Comparison of ENCODE assay signal across 11 cellular contexts in genomic region chr9:122016789-122017188, GRCh38.
DNase-seq lines count a peak whose midpoint lies in the region; ATAC-seq and TF ChIP-seq lines count a peak whose summit lies in the region.
"Had no signal": no experiment of that assay in that cellular context is flagged by ENCODE, and none has a peak within 500 bp of the region (broad histone marks: within the 10 kb centered on the region; RNA-seq: fewer than 3 reads in every experiment).

No MANE protein-coding gene starts in this region.

- no peaks in the 10 kb centered on the region for H3K27me3 ChIP-seq in psoas muscle (ENCODE audit: insufficient read depth in 3 of 3, low read length in 2 of 3)

- H3K4me3 ChIP-seq in fibroblast of mammary gland (ENCODE audit: control insufficient read depth, low read depth, low read length) (no peak overlapping the region), psoas muscle (no peak overlapping the region)

- intact Hi-C loops in psoas muscle (cut with DNase I) = no loop called here

- H3K4me1 ChIP-seq in psoas muscle = peaks cover 32% of the 10 kb centered on the region

- no peaks in the 10 kb centered on the region for H3K9me3 ChIP-seq in psoas muscle

- 38 to 45% (median 39%) methylated on average over 6 of the region's 6 CpGs for WGBS in psoas muscle, 3 donors

- no peak overlapping the region for H3K27ac ChIP-seq in psoas muscle

- no peak for ATAC-seq in psoas muscle
- ATAC-seq: activated T-cell treated with anti-CD3 and anti-CD28 coated beads, Interleukin-2, amount 50 U/mL, for 4 hours had no signal

- in situ Hi-C loops in G401 (cut with HindIII; ENCODE audit: low sequenced_read_pairs) = no loop called here

- DNase-seq in G401 (ENCODE audit: low spot score) = peak; percentile 81
- DNase-seq in NCI-H69 (lab: John Stamatoyannopoulos, UW) = peak; percentile 48
- DNase-seq in fibroblast of mammary gland (ENCODE audit: low read depth) = no peak
- no peak for DNase-seq in psoas muscle
- DNase-seq in activated T-cell treated with anti-CD3 and anti-CD28 coated beads for 4 hours = no peak
- DNase-seq in activated naive CD4-positive, alpha-beta T cell treated with Interleukin-2 at 50 U/mL for 16 hours = no peak
- DNase-seq in NCI-H2029 (lab: John Stamatoyannopoulos, UW) = no peak
- DNase-seq: activated T-cell treated with anti-CD3 and anti-CD28 coated beads, Interleukin-2, amount 50 U/mL, for 4 hours; cortex of kidney; NCI-H1092 treated with DMSO at 0.1 percent for 48 hours; stimulated activated CD4-positive, alpha-beta T cell treated with anti-CD3 and anti-CD28 coated beads, Interleukin-12 subunit alpha, Interleukin-12 subunit beta, amount 100 ng/mL, for 4 hours had no signal

- TF ChIP-seq CTCF in fibroblast of mammary gland (conservative IDR thresholded peaks at IDR 0.05; ENCODE audit: control insufficient read depth, insufficient read depth, low read depth, low read length) = peak; percentile 20
- TF ChIP-seq CTCF in psoas muscle (IDR thresholded peaks at IDR 0.05) = peak; percentile 16

- no peaks in the 10 kb centered on the region for H3K36me3 ChIP-seq in psoas muscle (ENCODE audit: insufficient read depth in 1 of 2, low read depth in 1 of 2)

Comparison
In these comparisons a context has a peak if more than half of its experiments do, and no peak if none do; other contexts are left out.
1. DNase-seq: peak in G401 (single experiment) and NCI-H69 (single experiment); none in fibroblast of mammary gland (single experiment), psoas muscle (0 of 2), activated T-cell treated with anti-CD3 and anti-CD28 coated beads for 4 hours (single experiment), activated naive CD4-positive, alpha-beta T cell treated with Interleukin-2 at 50 U/mL for 16 hours (single experiment) and NCI-H2029 (single experiment).